24 cellular contexts compared by ENCODE assay signal in the genomic region with DNA sequence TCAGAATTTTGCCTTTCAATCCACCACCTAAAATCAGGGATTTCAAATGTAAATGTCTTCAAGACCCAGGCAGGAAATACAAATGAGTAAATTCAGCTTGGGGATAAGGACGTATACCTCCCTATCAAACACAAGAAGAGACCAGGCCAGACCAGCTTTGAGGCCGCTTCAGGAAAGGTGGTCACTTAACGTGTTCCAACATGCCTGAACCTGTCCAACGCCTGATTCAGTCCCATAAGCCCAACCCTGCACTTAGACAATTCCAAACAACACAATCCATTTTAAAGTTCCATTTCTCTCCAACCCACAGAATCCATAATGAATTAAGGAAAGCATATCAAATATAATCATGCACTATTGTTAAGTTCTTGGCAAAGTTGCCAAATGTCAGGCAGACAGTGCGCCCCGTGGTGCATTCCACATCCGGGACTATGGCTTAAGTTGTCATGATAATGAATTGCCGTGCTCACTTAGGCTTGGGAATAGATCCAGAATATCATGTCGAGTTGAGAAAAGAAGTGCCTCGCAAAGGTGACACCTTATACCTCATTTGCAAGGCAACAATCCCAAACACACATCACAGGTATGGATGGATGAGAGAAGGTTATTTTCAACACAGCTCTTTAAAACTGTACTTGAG. TPM values are rescaled to one million over a fixed set of nuclear protein-coding genes. Genes with fewer than 3 reads are reported as not detected.
A peak's percentile ranks its signal among the peaks of the same experiment; 100 is the strongest.
DNase-seq lines count a peak whose midpoint lies in the region; ATAC-seq, FAIRE-seq and TF ChIP-seq lines count a peak whose summit lies in the region.
"Had no signal": no experiment of that assay in that cellular context is flagged by ENCODE, and none has a peak within 500 bp of the region (broad histone marks: within the 10 kb centered on the region; RNA-seq: fewer than 3 reads in every experiment).

No MANE protein-coding gene starts in this region.

- no peaks in the 10 kb centered on the region for H3K27me3 ChIP-seq in prostate gland (replicated peaks; ENCODE audit: insufficient read depth)
- H3K27me3 ChIP-seq: body of pancreas, hepatocyte, SJSA1, upper lobe of left lung had no signal

- H3K9me3 ChIP-seq in prostate gland = no peaks in the 10 kb centered on the region
- H3K9me3 ChIP-seq: body of pancreas, mucosa of descending colon, SJSA1, upper lobe of left lung had no signal

- no peaks in the 10 kb centered on the region for H3K36me3 ChIP-seq in prostate gland
- H3K36me3 ChIP-seq: SJSA1, upper lobe of left lung had no signal

- FAIRE-seq in GM12891 (lab: Jason Lieb, UNC) = no peak
- FAIRE-seq: A204.1, G401.6 had no signal

- intact Hi-C loops in prostate gland (cut with DNase I) = loop anchor here (5.0 kb wide), 4 partner anchors 42 to 193 kb away; a partner anchor contains a TSS

- H3K4me1 ChIP-seq in prostate gland (replicated peaks) = no peaks in the 10 kb centered on the region
- H3K4me1 ChIP-seq: body of pancreas, SJSA1 had no signal

- TF ChIP-seq POLR2A in prostate gland (IDR thresholded peaks at IDR 0.05) (no peak), GM12891 (IDR thresholded peaks at IDR 0.05; ENCODE audit: low read depth, low read length) (no peak)

- H3K27ac ChIP-seq in prostate gland = peak overlapping the region; percentile 47 to 65
- H3K27ac ChIP-seq: body of pancreas, hepatocyte, SJSA1, upper lobe of left lung had no signal

- no peak for ATAC-seq in GM19328 (IDR thresholded peaks at IDR 0.05; ENCODE audit: unreplicated experiment)
- ATAC-seq: body of pancreas, mucosa of descending colon had no signal

- WGBS in prostate gland = 28% methylated on average over 10 of the region's 10 CpGs

- TF ChIP-seq CTCF in prostate gland (IDR thresholded peaks at IDR 0.05) = no peak

- DNase-seq in NCI-H1436 treated with DMSO at 0.1 percent for 48 hours (lab: John Stamatoyannopoulos, UW) (peak; percentile 25), NCI-H1436 (lab: John Stamatoyannopoulos, UW) (no peak), NCI-H2081 treated with DMSO at 0.1 percent for 48 hours (lab: John Stamatoyannopoulos, UW) (peak; percentile 84), SHP77 treated with DMSO at 0.1 percent for 48 hours (lab: John Stamatoyannopoulos, UW) (peak; percentile 48), prostate gland (ENCODE audit: low spot score) (peak; percentile 39), GM12891 (ENCODE audit: insufficient read length, low spot score) (no peak)
- no peak for DNase-seq in activated CD4-positive, alpha-beta T cell treated with anti-CD3 and anti-CD28 coated beads for 48 hours
- DNase-seq: activated CD4-positive, alpha-beta T cell treated with anti-CD3 and anti-CD28 coated beads, Interleukin-2, amount 10 ng/mL, durations not matched to agents 24 days and 14 days; activated naive CD4-positive, alpha-beta T cell treated with anti-CD3 and anti-CD28 coated beads, Interleukin-2, amount 50 U/mL, for 16 hours; activated T-cell treated with anti-CD3 and anti-CD28 coated beads for 4 hours; body of pancreas; CD4-positive, CD25-positive, alpha-beta regulatory T cell; HCEC 1CT; kidney glomerular epithelial cell; mucosa of descending colon; T1000; upper lobe of left lung had no signal

- H3K4me3 ChIP-seq in prostate gland = no peak overlapping the region
- H3K4me3 ChIP-seq: body of pancreas, hepatocyte, mucosa of descending colon, SJSA1, upper lobe of left lung had no signal

TF ChIP-seq in GM12891, 5 proteins besides CTCF, POLR2A, EP300 and RAD21:
- TF ChIP-seq SPI1 (IDR thresholded peaks at IDR 0.05; ENCODE audit: low read depth, low read length) (no peak), TAF1 (IDR thresholded peaks at IDR 0.05; ENCODE audit: low read depth, low read length) (no peak), POU2F2 (IDR thresholded peaks at IDR 0.05; ENCODE audit: low read depth, low read length) (no peak), POLR2AphosphoS5 (IDR thresholded peaks at IDR 0.05; ENCODE audit: low read depth, low read length) (no peak), PAX5 (IDR thresholded peaks at IDR 0.05; ENCODE audit: insufficient read depth, low read length, severe bottlenecking) (no peak)
TF ChIP-seq in GM12891: peak in this region for 0.

RNA-seq across cellular contexts. Expression of a gene that starts 35.5 kb away (rescaled TPM):
- total RNA-seq in prostate gland = 1 to 10 TPM; 4.3 to 4.9 TPM
- polyA plus RNA-seq in GM12891 (2012; ENCODE audit: low read depth, missing spikeins) = not detected
- total RNA-seq: activated CD4-positive, alpha-beta T cell treated with anti-CD3 and anti-CD28 coated beads, Interleukin-2, amount 10 ng/mL, durations not matched to agents 24 days and 14 days; body of pancreas; CD4-positive, CD25-positive, alpha-beta regulatory T cell; dermis microvascular lymphatic vessel endothelial cell; omental fat pad; SJSA1 had no signal
- polyA plus RNA-seq: CD4-positive, CD25-positive, alpha-beta regulatory T cell; hepatocyte had no signal

Comparison
In these comparisons a context has a peak if more than half of its experiments do, and no peak if none do; other contexts are left out.
1. DNase-seq: peak in NCI-H1436 treated with DMSO at 0.1 percent for 48 hours (single experiment), NCI-H2081 treated with DMSO at 0.1 percent for 48 hours (single experiment), SHP77 treated with DMSO at 0.1 percent for 48 hours (single experiment) and prostate gland (single experiment); none in NCI-H1436 (single experiment), GM12891 (single experiment) and activated CD4-positive, alpha-beta T cell treated with anti-CD3 and anti-CD28 coated beads for 48 hours (single experiment).